Comparison of ENCODE assay signal across 9 cellular contexts in the genomic region with DNA sequence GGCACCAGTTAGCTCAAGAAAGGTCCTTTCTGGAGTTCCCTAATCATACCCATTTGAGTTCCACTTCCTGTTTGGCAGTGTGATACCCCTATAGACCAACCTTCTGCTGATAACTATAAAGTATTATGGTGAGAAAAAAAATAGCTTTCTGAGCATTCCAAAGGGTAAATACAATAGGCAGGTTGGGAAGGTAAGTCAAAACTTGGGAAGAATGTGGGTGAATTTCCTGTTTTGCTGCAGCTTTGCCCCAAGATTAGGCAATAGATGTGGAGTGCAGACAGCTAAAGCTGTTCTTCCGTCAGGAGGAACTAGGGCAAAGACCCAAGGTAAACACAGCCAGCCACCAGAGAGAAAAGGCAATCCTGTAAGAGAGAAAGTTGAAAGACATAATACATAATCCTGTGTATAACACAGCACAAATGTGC. TPM values are rescaled to one million over a fixed set of nuclear protein-coding genes. Genes with fewer than 3 reads are reported as not detected.
DNase-seq lines count a peak whose midpoint lies in the region; ATAC-seq and TF ChIP-seq lines count a peak whose summit lies in the region.
"Had no signal": no experiment of that assay in that cellular context is flagged by ENCODE, and none has a peak within 500 bp of the region (broad histone marks: within the 10 kb centered on the region; RNA-seq: fewer than 3 reads in every experiment).

No MANE protein-coding gene starts in this region.

- TF ChIP-seq CTCF in breast epithelium (IDR thresholded peaks at IDR 0.05) (no peak), right lobe of liver (IDR thresholded peaks at IDR 0.05) (no peak)
- TF ChIP-seq CTCF in CD8-positive, alpha-beta T cell (IDR thresholded peaks at IDR 0.05): no peak

- intact Hi-C loops in breast epithelium (cut with DNase I; ENCODE audit: low total_unique reads): no loop called here
- intact Hi-C loops in right lobe of liver (cut with DNase I): no loop called here
- intact Hi-C loops in CD8-positive, alpha-beta T cell (cut with DNase I, micrococcal nuclease): no loop called here

- CTCF ChIA-PET in CD8-positive, alpha-beta T cell (lab: Charles Lee): interaction anchor here (1.2 kb wide), 1 partner anchor 42 kb away, joined by 3 read pairs; no protein-coding TSS in a partner anchor

- H3K27me3 ChIP-seq in MG63 (no peaks in the 10 kb centered on the region), breast epithelium (no peaks in the 10 kb centered on the region), right lobe of liver (no peaks in the 10 kb centered on the region)
- no peaks in the 10 kb centered on the region for H3K27me3 ChIP-seq in CD8-positive, alpha-beta T cell (ENCODE audit: insufficient read depth, low read length)

- POLR2A ChIA-PET in CD8-positive, alpha-beta T cell (lab: Charles Lee): no interaction called here

- H3K4me1 Mint-ChIP-seq in T-helper 17 cell: peaks cover 9% of the 10 kb centered on the region
- peaks cover 35% of the 10 kb centered on the region for H3K4me1 Mint-ChIP-seq in CD8-positive, alpha-beta T cell (ENCODE audit: low read depth)

- H3K27ac Mint-ChIP-seq in T-helper 17 cell: no peak overlapping the region
- no peak overlapping the region for H3K27ac Mint-ChIP-seq in CD8-positive, alpha-beta T cell

- DNase-seq in AG20443 (ENCODE audit: low spot score): peak; percentile 52
- DNase-seq in MG63: peak; percentile 55
- peak in 1 of 2 donors; percentile 35 for DNase-seq in breast epithelium (ENCODE audit: low spot score in 2 of 2)
- peak in 1 of 3 donors; percentile 77 for DNase-seq in right lobe of liver
- DNase-seq in T-helper 17 cell: no peak
- DNase-seq in CD8-positive, alpha-beta T cell: no peak

- peaks cover 11% of the 10 kb centered on the region for H3K36me3 ChIP-seq in MG63
- H3K36me3 ChIP-seq in breast epithelium: no peaks in the 10 kb centered on the region
- no peaks in the 10 kb centered on the region for H3K36me3 ChIP-seq in right lobe of liver
- no peaks in the 10 kb centered on the region for H3K36me3 ChIP-seq in CD8-positive, alpha-beta T cell (ENCODE audit: insufficient read depth, low read length)

- no peak overlapping the region for H3K4me3 Mint-ChIP-seq in T-helper 17 cell
- no peak overlapping the region for H3K4me3 Mint-ChIP-seq in CD8-positive, alpha-beta T cell

- H3K27ac ChIP-seq in breast epithelium (peak overlapping the region; percentile 22 to 74), right lobe of liver (peak overlapping the region; percentile 16 to 59 (median 44))
- H3K27ac ChIP-seq in CD8-positive, alpha-beta T cell (ENCODE audit: low read depth, low read length): no peak overlapping the region

- 0% methylated on average over 1 of the region's 1 CpG for WGBS in right lobe of liver (ENCODE audit: insufficient coverage, low coverage, low lambda C conversion rate, missing lambda C conversion rate)

- H3K36me3 Mint-ChIP-seq in T-helper 17 cell (ENCODE audit: low read depth): peaks cover 4% of the 10 kb centered on the region
- peaks cover 67% of the 10 kb centered on the region for H3K36me3 Mint-ChIP-seq in CD8-positive, alpha-beta T cell

- ATAC-seq in right lobe of liver: peak; percentile 93 to 96 (median 96)
- ATAC-seq in T-helper 17 cell: no peak
- ATAC-seq in GM18868 (IDR thresholded peaks at IDR 0.05; ENCODE audit: unreplicated experiment): no peak
- ATAC-seq in GM21390 (IDR thresholded peaks at IDR 0.05; ENCODE audit: unreplicated experiment): no peak
- ATAC-seq in CD8-positive, alpha-beta T cell: no peak

- H3K4me1 ChIP-seq in breast epithelium (peaks cover 0 to 16% of the 10 kb centered on the region in 2 donors), right lobe of liver (peaks cover 0 to 19% (median 3%) of the 10 kb centered on the region in 4 donors)
- H3K4me1 ChIP-seq in CD8-positive, alpha-beta T cell (ENCODE audit: insufficient read depth, low read length): peaks cover 12% of the 10 kb centered on the region

- no peak for TF ChIP-seq POLR2A in breast epithelium (IDR thresholded peaks at IDR 0.05)
- TF ChIP-seq POLR2A in right lobe of liver (IDR thresholded peaks at IDR 0.05): no peak

- H3K9me3 Mint-ChIP-seq in CD8-positive, alpha-beta T cell: peaks cover 17% of the 10 kb centered on the region

- no peaks in the 10 kb centered on the region; the same call in 1 of the 2 replicates for H3K9me3 ChIP-seq in MG63
- H3K9me3 ChIP-seq in breast epithelium: no peaks in the 10 kb centered on the region
- H3K9me3 ChIP-seq in right lobe of liver: no peaks in the 10 kb centered on the region
- no peaks in the 10 kb centered on the region for H3K9me3 ChIP-seq in T-helper 17 cell (ENCODE audit: control insufficient read depth, low read length, poor library complexity, severe bottlenecking)
- H3K9me3 ChIP-seq in CD8-positive, alpha-beta T cell (ENCODE audit: low read length): no peaks in the 10 kb centered on the region

- H3K27me3 Mint-ChIP-seq in T-helper 17 cell: no peaks in the 10 kb centered on the region
- no peaks in the 10 kb centered on the region for H3K27me3 Mint-ChIP-seq in CD8-positive, alpha-beta T cell (ENCODE audit: low read depth)

- no peak overlapping the region for H3K4me3 ChIP-seq in MG63
- H3K4me3 ChIP-seq in breast epithelium: no peak overlapping the region
- no peak overlapping the region for H3K4me3 ChIP-seq in right lobe of liver
- no peak overlapping the region for H3K4me3 ChIP-seq in CD8-positive, alpha-beta T cell (ENCODE audit: low read depth, low read length)

RNA-seq across cellular contexts. Expression of a gene that starts 49.9 kb away (rescaled TPM):
- not detected in 2 replicates for total RNA-seq in MG63 (2014; rRNA removed; shearing (Covaris generic); ENCODE audit: low replicate concordance)
- total RNA-seq in breast epithelium (1 to 10 TPM in 1 of 3 donors, not detected in 2; 8.8 TPM), right lobe of liver (not detected), T-helper 17 cell (not detected)
- not detected for total RNA-seq in CD8-positive, alpha-beta T cell
- total RNA-seq: G401 had no signal

Comparison
In these comparisons a context has a peak if more than half of its experiments do, and no peak if none do; other contexts are left out.
1. DNase-seq: peak in AG20443 (single experiment) and MG63 (single experiment); none in T-helper 17 cell (0 of 3) and CD8-positive, alpha-beta T cell (0 of 7).
2. ATAC-seq: peak in right lobe of liver (4 of 4); none in T-helper 17 cell (single experiment), GM18868 (single experiment), GM21390 (single experiment) and CD8-positive, alpha-beta T cell (single experiment).